In genomic region chr3:125146601-125147490, GRCh38 we compare ENCODE assay signal across 2 cellular contexts.
TF ChIP-seq lines count a peak whose summit lies in the region.

No MANE protein-coding gene starts in this region.

TF ChIP-seq in GM12878, 131 proteins besides CTCF, POLR2A, EP300 and RAD21 (continued from another document):
- TF ChIP-seq CBX5 (IDR thresholded peaks at IDR 0.05; ENCODE audit: low read depth) (no peak), ZBTB40 (IDR thresholded peaks at IDR 0.05; ENCODE audit: borderline replicate concordance) (no peak), POLR2AphosphoS5 (IDR thresholded peaks at IDR 0.05; ENCODE audit: low read length) (0 out of 2 replicates have a peak, but pooled peaks have one; percentile 33), USF1 (IDR thresholded peaks at IDR 0.05; ENCODE audit: borderline replicate concordance, extremely low read length, insufficient read depth, low read depth, low read length) (peak; percentile 12), MLLT1 (IDR thresholded peaks at IDR 0.05) (peak; percentile 84)

TF ChIP-seq in SK-N-SH, 30 proteins besides CTCF, POLR2A, EP300 and RAD21:
- TF ChIP-seq IRF3 (IDR thresholded peaks at IDR 0.05; ENCODE audit: low read depth, low read length), result no peak
- no peak for TF ChIP-seq SIN3A (IDR thresholded peaks at IDR 0.05; ENCODE audit: borderline replicate concordance, low read depth, low read length)
- no peak for TF ChIP-seq SMC3 (IDR thresholded peaks at IDR 0.05; ENCODE audit: low read depth, low read length)
- no peak for TF ChIP-seq ELF1 (IDR thresholded peaks at IDR 0.05)
- TF ChIP-seq NRF1 (IDR thresholded peaks at IDR 0.05; ENCODE audit: low read depth, low read length), result no peak
- no peak for TF ChIP-seq FOSL2 (IDR thresholded peaks at IDR 0.05; ENCODE audit: borderline replicate concordance, low read depth)
- TF ChIP-seq NFIC (IDR thresholded peaks at IDR 0.05; ENCODE audit: borderline replicate concordance), result no peak
- TF ChIP-seq ZBTB33 (IDR thresholded peaks at IDR 0.05; ENCODE audit: borderline replicate concordance, low read depth), result no peak
- no peak for TF ChIP-seq PBX3 (IDR thresholded peaks at IDR 0.05)
- TF ChIP-seq CHD2 (IDR thresholded peaks at IDR 0.05; ENCODE audit: low read length, partially characterized antibody), result no peak
- no peak for TF ChIP-seq MXI1 (IDR thresholded peaks at IDR 0.05; ENCODE audit: low read depth, low read length)
- no peak for TF ChIP-seq POLR2AphosphoS5 (IDR thresholded peaks at IDR 0.05; ENCODE audit: low read depth, low read length)
- no peak for TF ChIP-seq GATA2 (CRISPR knock-in tag; IDR thresholded peaks at IDR 0.05)
- TF ChIP-seq JUND (IDR thresholded peaks at IDR 0.05), result no peak
- TF ChIP-seq TCF12 (IDR thresholded peaks at IDR 0.05), result no peak
